ENCODE assay signal across 8 cellular contexts in the genomic region with DNA sequence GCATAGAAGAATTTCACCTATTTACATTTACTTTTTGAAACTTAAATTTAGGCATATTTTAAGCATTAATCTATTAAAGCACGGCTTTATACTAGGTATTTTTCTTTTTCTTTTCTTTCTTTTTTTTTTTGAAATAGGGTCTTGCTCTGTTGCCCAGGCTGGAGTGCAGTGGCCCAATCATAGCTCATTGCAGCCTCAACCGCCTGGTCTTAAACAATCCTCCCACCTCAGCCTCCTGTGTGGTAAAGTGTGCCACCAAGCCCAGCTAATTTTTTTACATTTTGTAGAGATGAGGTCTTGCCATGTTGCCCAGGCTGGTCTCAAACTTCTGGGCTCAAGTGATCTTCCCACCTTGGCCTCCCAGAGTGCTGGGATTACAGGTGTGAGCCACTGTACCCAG. TPM values are rescaled to one million over a fixed set of nuclear protein-coding genes. Genes with fewer than 3 reads are reported as not detected.
DNase-seq lines count a peak whose midpoint lies in the region; ATAC-seq and TF ChIP-seq lines count a peak whose summit lies in the region.
"Not testable (repeated sequence)": the region's sequence is repeated elsewhere in the genome, so short reads cannot be mapped to it uniquely, and the experiment has no call there.

No MANE protein-coding gene starts in this region.

- H3K4me2 ChIP-seq in GM23248 (ENCODE audit: unreplicated experiment), result peak overlapping the region; percentile 21

- H2AFZ ChIP-seq in GM23248, result not testable (repeated sequence)

- 90 to 92% methylated on average over 2 of the region's 2 CpGs for whole genome bisulfite sequencing in GM23248 (ENCODE audit: low coverage in 1 of 2, low lambda C conversion rate in 2 of 2, missing lambda C conversion rate in 2 of 2), 2 experiments
- WGBS in ovary, 3 donors, result 86 to 98% (median 94%) methylated on average over 2 of the region's 2 CpGs

- ATAC-seq in upper lobe of right lung, result not testable (repeated sequence)

- H3K9me3 Mint-ChIP-seq in activated naive CD8-positive, alpha-beta T cell (ENCODE audit: low read depth); stimulated activated naive CD8-positive, alpha-beta T cell treated with anti-CD3 and anti-CD28 coated beads, Interleukin-15, Interleukin-2, amounts not matched to agents 100 ng/mL and 50 ng/mL, for 24 hours: not testable (repeated sequence)

- peaks cover 42% of the 10 kb centered on the region for H3K4me1 Mint-ChIP-seq in activated naive CD8-positive, alpha-beta T cell (ENCODE audit: low read depth)
- peaks cover 59% of the 10 kb centered on the region for H3K4me1 Mint-ChIP-seq in stimulated activated naive CD8-positive, alpha-beta T cell treated with anti-CD3 and anti-CD28 coated beads, Interleukin-15, Interleukin-2, amounts not matched to agents 100 ng/mL and 50 ng/mL, for 24 hours (ENCODE audit: low read depth)

- not testable (repeated sequence) for DNase-seq in GM23248; SJSA1 (ENCODE audit: low read depth in 1 of 2, low spot score in 2 of 2); coronary artery (ENCODE audit: low spot score); right atrium auricular region (ENCODE audit: low spot score); ovary; upper lobe of right lung

- H3K27ac ChIP-seq in GM23248 (peak overlapping the region; percentile 97), SJSA1 (peak overlapping the region; percentile 97), coronary artery (peak overlapping the region; percentile 85 to 92), right atrium auricular region (peak overlapping the region; percentile 87 to 92), ovary (peak overlapping the region; percentile 66 to 72), upper lobe of right lung (peak overlapping the region; percentile 69)

- not testable (repeated sequence) for TF ChIP-seq CTCF in coronary artery (IDR thresholded peaks at IDR 0.05); right atrium auricular region (IDR thresholded peaks at IDR 0.05); ovary (IDR thresholded peaks at IDR 0.05); upper lobe of right lung (IDR thresholded peaks at IDR 0.05)

- H3K4me3 Mint-ChIP-seq in activated naive CD8-positive, alpha-beta T cell; stimulated activated naive CD8-positive, alpha-beta T cell treated with anti-CD3 and anti-CD28 coated beads, Interleukin-15, Interleukin-2, amounts not matched to agents 100 ng/mL and 50 ng/mL, for 24 hours: not testable (repeated sequence)

- H3K4me1 ChIP-seq in GM23248 (ENCODE audit: insufficient read depth) (peaks cover 31% of the 10 kb centered on the region), SJSA1 (replicated peaks) (peaks cover 42% of the 10 kb centered on the region), right atrium auricular region (peaks cover 0 to 50% of the 10 kb centered on the region in 2 donors), upper lobe of right lung (peaks cover 32% of the 10 kb centered on the region)
- H3K4me1 ChIP-seq in ovary (ENCODE audit: insufficient read depth), result not testable (repeated sequence)

- not testable (repeated sequence) for H3K9me3 ChIP-seq in GM23248 (ENCODE audit: low read depth); SJSA1 (replicated peaks); right atrium auricular region; ovary; upper lobe of right lung

- not testable (repeated sequence) for H3K27me3 ChIP-seq in GM23248 (replicated peaks; ENCODE audit: insufficient read depth); SJSA1 (replicated peaks); right atrium auricular region; ovary; upper lobe of right lung

- in situ Hi-C loops in GM23248 (cut with MboI), result loop anchor here (25.0 kb wide), 2 partner anchors 644 to 844 kb away; no protein-coding TSS in a partner anchor

- not testable (repeated sequence) for TF ChIP-seq EP300 in ovary (IDR thresholded peaks at IDR 0.05)

- H3K79me2 ChIP-seq in GM23248 (ENCODE audit: insufficient read depth), result not testable (repeated sequence)

- H3K36me3 Mint-ChIP-seq in activated naive CD8-positive, alpha-beta T cell; stimulated activated naive CD8-positive, alpha-beta T cell treated with anti-CD3 and anti-CD28 coated beads, Interleukin-15, Interleukin-2, amounts not matched to agents 100 ng/mL and 50 ng/mL, for 24 hours (ENCODE audit: low read depth): not testable (repeated sequence)

- not testable (repeated sequence) for H3K27me3 Mint-ChIP-seq in activated naive CD8-positive, alpha-beta T cell; stimulated activated naive CD8-positive, alpha-beta T cell treated with anti-CD3 and anti-CD28 coated beads, Interleukin-15, Interleukin-2, amounts not matched to agents 100 ng/mL and 50 ng/mL, for 24 hours

- intact Hi-C loops in ovary (cut with DNase I) (loop anchor here in 3 of 4 donors (5.0 kb wide), 2 partner anchors 69 to 84 kb away; partner anchors contain the start of gene EID3 (in 1 of the 3)), upper lobe of right lung (cut with DNase I) (loop anchor here (5.0 kb wide), 2 partner anchors 69 to 139 kb away; no protein-coding TSS in a partner anchor)

- H3K36me3 ChIP-seq in GM23248 (ENCODE audit: low read depth); SJSA1; right atrium auricular region; ovary; upper lobe of right lung: not testable (repeated sequence)

- not testable (repeated sequence) for H3K4me3 ChIP-seq in GM23248, SJSA1, coronary artery, right atrium auricular region, ovary, upper lobe of right lung

- not testable (repeated sequence) for TF ChIP-seq POLR2A in ovary (IDR thresholded peaks at IDR 0.05)

- peak overlapping the region; percentile 89 for H3K27ac Mint-ChIP-seq in activated naive CD8-positive, alpha-beta T cell
- H3K27ac Mint-ChIP-seq in stimulated activated naive CD8-positive, alpha-beta T cell treated with anti-CD3 and anti-CD28 coated beads, Interleukin-15, Interleukin-2, amounts not matched to agents 100 ng/mL and 50 ng/mL, for 24 hours, result peak overlapping the region; percentile 92

- H3K9me2 ChIP-seq in GM23248 (ENCODE audit: insufficient read depth), result not testable (repeated sequence)

- not testable (repeated sequence) for H4K20me1 ChIP-seq in GM23248 (ENCODE audit: insufficient read depth)

- peaks cover 34% of the 10 kb centered on the region for H3F3A ChIP-seq in GM23248 (ENCODE audit: insufficient read depth)

- H3K9ac ChIP-seq in GM23248, result peak overlapping the region; percentile 70

RNA-seq across cellular contexts. Expression of gene TXNRD1, which starts 2.9 kb away (rescaled TPM):
- total RNA-seq in GM23248 (2014; rRNA removed; shearing (Covaris generic)), result 464 and 477 TPM in 2 replicates
- polyA plus RNA-seq in GM23248 (2016; fragmentation: Nextera tagmentation; extraction: Ambion mirVana) (255 and 258 TPM in 2 replicates), ovary (10 to 100 TPM; 45.0 to 86.9 TPM)
- 294 and 378 TPM in 2 replicates for total RNA-seq in SJSA1 (2014; rRNA removed; shearing (Covaris generic))
- total RNA-seq in right atrium auricular region (100 to 1,000 TPM; 191 to 286 TPM), ovary (100 to 1,000 TPM in 2 of 7 donors, 10 to 100 TPM in 5; 70.5 to 157 (median 77.4) TPM), upper lobe of right lung (161 TPM)
